10 cellular contexts compared by ENCODE assay signal in genomic region chr10:101040851-101041250, GRCh38.
"Had no signal": no experiment of that assay in that cellular context is flagged by ENCODE, and none has a peak within 500 bp of the region (broad histone marks: within the 10 kb centered on the region; RNA-seq: fewer than 3 reads in every experiment).

No MANE protein-coding gene starts in this region.

- H3K27me3 ChIP-seq: thyroid gland had no signal

- H3K27me3 Mint-ChIP-seq: activated CD8-positive, alpha-beta T cell treated with anti-CD3 and anti-CD28 coated beads for 36 hours; effector memory CD8-positive, alpha-beta T cell had no signal

- H3K9me3 ChIP-seq: gastroesophageal sphincter, thyroid gland had no signal

- H3K4me3 Mint-ChIP-seq: activated CD8-positive, alpha-beta T cell treated with anti-CD3 and anti-CD28 coated beads for 36 hours; activated naive CD4-positive, alpha-beta T cell treated with anti-CD3 and anti-CD28 coated beads for 36 hours; activated T-helper 1 cell treated with anti-CD3 and anti-CD28 coated beads, Interleukin-12 subunit alpha, Interleukin-12 subunit beta, Interleukin-2, Interleukin-4 antibody, amounts not matched to agents 30 ng/mL and 10 ng/mL and 1 ng/mL, durations not matched to agents 14 hours and 24 hours and 36 hours; dendritic cell treated with granulocyte-macrophage colony-stimulating factor and Interleukin-4, amounts not matched to agents 40 ng/mL and 50 ng/mL, for 4 days; effector memory CD8-positive, alpha-beta T cell had no signal

- H3K27ac Mint-ChIP-seq: activated CD8-positive, alpha-beta T cell treated with anti-CD3 and anti-CD28 coated beads for 36 hours; activated naive CD4-positive, alpha-beta T cell treated with anti-CD3 and anti-CD28 coated beads for 36 hours; dendritic cell treated with granulocyte-macrophage colony-stimulating factor and Interleukin-4, amounts not matched to agents 40 ng/mL and 50 ng/mL, for 4 days; effector memory CD8-positive, alpha-beta T cell had no signal

- H3K4me3 ChIP-seq: gastroesophageal sphincter, lung, thyroid gland had no signal

- H3K27ac ChIP-seq: epithelial cell of prostate, thyroid gland had no signal

- H3K9me3 Mint-ChIP-seq: activated CD8-positive, alpha-beta T cell treated with anti-CD3 and anti-CD28 coated beads for 36 hours; activated naive CD4-positive, alpha-beta T cell treated with anti-CD3 and anti-CD28 coated beads for 36 hours; activated T-helper 1 cell treated with anti-CD3 and anti-CD28 coated beads, Interleukin-12 subunit alpha, Interleukin-12 subunit beta, Interleukin-2, Interleukin-4 antibody, amounts not matched to agents 30 ng/mL and 10 ng/mL and 1 ng/mL, durations not matched to agents 14 hours and 24 hours and 36 hours; dendritic cell treated with granulocyte-macrophage colony-stimulating factor and Interleukin-4, amounts not matched to agents 40 ng/mL and 50 ng/mL, for 4 days; effector memory CD8-positive, alpha-beta T cell; naive B cell had no signal
